In the genomic region with DNA sequence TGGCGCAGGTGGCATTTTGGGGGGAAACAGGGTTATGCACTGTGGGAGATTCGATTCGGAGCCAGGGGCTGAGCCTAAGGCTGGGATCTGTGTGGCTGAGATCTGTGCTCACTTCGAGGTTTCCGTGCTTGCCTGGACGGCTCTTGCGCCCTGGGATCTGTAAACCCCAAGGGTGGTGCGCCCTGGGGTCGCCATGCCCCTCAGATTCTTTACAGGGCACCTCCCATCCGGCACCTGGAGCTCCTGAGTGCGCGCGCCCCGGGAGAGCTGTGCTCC, we compare ENCODE assay signal across 17 cellular contexts. TPM values are rescaled to one million over a fixed set of nuclear protein-coding genes. Genes with fewer than 3 reads are reported as not detected.
DNase-seq lines count a peak whose midpoint lies in the region; ATAC-seq, FAIRE-seq and TF ChIP-seq lines count a peak whose summit lies in the region.
"Had no signal": no experiment of that assay in that cellular context is flagged by ENCODE, and none has a peak within 500 bp of the region (broad histone marks: within the 10 kb centered on the region; RNA-seq: fewer than 3 reads in every experiment).

No MANE protein-coding gene starts in this region.

- intact Hi-C loops in activated CD4-positive, alpha-beta memory T cell treated with anti-CD3 and anti-CD28 coated beads for 36 hours (cut with micrococcal nuclease): no loop called here
- intact Hi-C loops in kidney (cut with DNase I): no loop called here

- H3K4me1 Mint-ChIP-seq in activated CD4-positive, alpha-beta memory T cell treated with anti-CD3 and anti-CD28 coated beads for 36 hours (ENCODE audit: low read depth): peaks cover 15% of the 10 kb centered on the region
- H3K4me1 Mint-ChIP-seq in activated CD4-positive, alpha-beta memory T cell treated with anti-CD3 and anti-CD28 coated beads, Interleukin-2, amount 10 ng/mL, durations not matched to agents 7 days and 5 days: peaks cover 16% of the 10 kb centered on the region
- peaks cover 10% of the 10 kb centered on the region for H3K4me1 Mint-ChIP-seq in activated naive CD8-positive, alpha-beta T cell treated with anti-CD3 and anti-CD28 coated beads, Interleukin-2, amount 10 ng/mL, durations not matched to agents 7 days and 5 days

- H3K9ac ChIP-seq in iPS-18a (ENCODE audit: low read length) (no peak overlapping the region), smooth muscle cell (ENCODE audit: low read depth) (no peak overlapping the region), kidney (ENCODE audit: low read length in 2 of 2) (no peak overlapping the region)

- peaks cover 1% of the 10 kb centered on the region for H3K36me3 Mint-ChIP-seq in activated CD4-positive, alpha-beta memory T cell treated with anti-CD3 and anti-CD28 coated beads for 36 hours
- H3K36me3 Mint-ChIP-seq in activated CD4-positive, alpha-beta memory T cell treated with anti-CD3 and anti-CD28 coated beads, Interleukin-2, amount 10 ng/mL, durations not matched to agents 7 days and 5 days (ENCODE audit: low read depth): no peaks in the 10 kb centered on the region
- H3K36me3 Mint-ChIP-seq in activated naive CD8-positive, alpha-beta T cell treated with anti-CD3 and anti-CD28 coated beads, Interleukin-2, amount 10 ng/mL, durations not matched to agents 7 days and 5 days: no peaks in the 10 kb centered on the region

- no peaks in the 10 kb centered on the region for H3K79me2 ChIP-seq in smooth muscle cell (ENCODE audit: low read depth)

- H3K4me2 ChIP-seq in smooth muscle cell: peak overlapping the region; percentile 86

- H3K27ac Mint-ChIP-seq in activated CD4-positive, alpha-beta memory T cell treated with anti-CD3 and anti-CD28 coated beads for 36 hours: no peak overlapping the region
- H3K27ac Mint-ChIP-seq in activated CD4-positive, alpha-beta memory T cell treated with anti-CD3 and anti-CD28 coated beads, Interleukin-2, amount 10 ng/mL, durations not matched to agents 7 days and 5 days: no peak overlapping the region
- H3K27ac Mint-ChIP-seq in activated naive CD8-positive, alpha-beta T cell treated with anti-CD3 and anti-CD28 coated beads, Interleukin-2, amount 10 ng/mL, durations not matched to agents 7 days and 5 days: no peak overlapping the region

- DNase-seq in activated CD4-positive, alpha-beta memory T cell treated with anti-CD3 and anti-CD28 coated beads for 36 hours: no peak
- DNase-seq in activated CD4-positive, alpha-beta memory T cell treated with anti-CD3 and anti-CD28 coated beads, Interleukin-2, amount 10 ng/mL, durations not matched to agents 7 days and 5 days: no peak
- no peak for DNase-seq in activated naive CD8-positive, alpha-beta T cell treated with anti-CD3 and anti-CD28 coated beads, Interleukin-2, amount 10 ng/mL, durations not matched to agents 7 days and 5 days
- no peak for DNase-seq in smooth muscle cell (lab: John Stamatoyannopoulos, UW; ENCODE audit: unreplicated experiment)
- DNase-seq in 8988T: no peak
- DNase-seq in kidney: no peak
- DNase-seq in left lobe of liver (ENCODE audit: low spot score): no peak
- DNase-seq: brain microvascular endothelial cell; foreskin melanocyte; MM.1S; NCI-H446 treated with DMSO at 0.1 percent for 48 hours; stimulated activated CD4-positive, alpha-beta T cell treated with anti-CD3 and anti-CD28 coated beads, Interleukin-1b, Interleukin-23, amount 100 ng/mL, for 48 hours had no signal

- TF ChIP-seq CTCF in smooth muscle cell (IDR thresholded peaks at IDR 0.05; ENCODE audit: borderline replicate concordance, insufficient read depth, poor library complexity, severe bottlenecking) (no peak), kidney (IDR thresholded peaks at IDR 0.05; ENCODE audit: borderline replicate concordance, extremely low read depth, insufficient read depth) (no peak)

- peaks cover 4% of the 10 kb centered on the region for H3K9me3 Mint-ChIP-seq in activated CD4-positive, alpha-beta memory T cell treated with anti-CD3 and anti-CD28 coated beads for 36 hours
- no peaks in the 10 kb centered on the region for H3K9me3 Mint-ChIP-seq in activated CD4-positive, alpha-beta memory T cell treated with anti-CD3 and anti-CD28 coated beads, Interleukin-2, amount 10 ng/mL, durations not matched to agents 7 days and 5 days
- H3K9me3 Mint-ChIP-seq in activated naive CD8-positive, alpha-beta T cell treated with anti-CD3 and anti-CD28 coated beads, Interleukin-2, amount 10 ng/mL, durations not matched to agents 7 days and 5 days: no peaks in the 10 kb centered on the region

- CTCF ChIA-PET in activated CD4-positive, alpha-beta memory T cell treated with anti-CD3 and anti-CD28 coated beads for 36 hours (lab: Charles Lee): interaction anchor here (0.7 to 1.2 kb wide), 2 partner anchors 46 to 239 kb away, joined by 3 to 4 read pairs; no protein-coding TSS in a partner anchor
- CTCF ChIA-PET in activated CD4-positive, alpha-beta memory T cell treated with anti-CD3 and anti-CD28 coated beads, Interleukin-2, amount 10 ng/mL, durations not matched to agents 7 days and 5 days (lab: Charles Lee): interaction anchor here (0.8 kb wide), 1 partner anchor 43 kb away, joined by 4 read pairs; no protein-coding TSS in a partner anchor

- no peaks in the 10 kb centered on the region for H4K20me1 ChIP-seq in smooth muscle cell (ENCODE audit: low read depth)

- H3K27ac ChIP-seq in iPS-18a (ENCODE audit: low read length): no peak overlapping the region
- H3K27ac ChIP-seq in smooth muscle cell (ENCODE audit: low read depth): no peak overlapping the region
- no peak overlapping the region for H3K27ac ChIP-seq in kidney (ENCODE audit: low read depth in 2 of 2, low read length in 2 of 2)
- H3K27ac ChIP-seq: brain microvascular endothelial cell, thoracic aorta had no signal

- 26% methylated on average over 14 of the region's 14 CpGs for WGBS in smooth muscle cell (ENCODE audit: low lambda C conversion rate)

- H3K36me3 ChIP-seq in iPS-18a (ENCODE audit: control insufficient read depth, low read depth, low read length) (no peaks in the 10 kb centered on the region), smooth muscle cell (ENCODE audit: low read depth) (no peaks in the 10 kb centered on the region), kidney (ENCODE audit: control insufficient read depth in 1 of 2, insufficient read depth in 2 of 2, low read length in 2 of 2) (no peaks in the 10 kb centered on the region)
- H3K36me3 ChIP-seq: brain microvascular endothelial cell, thoracic aorta had no signal

- no peak for FAIRE-seq in kidney (lab: Jason Lieb, UNC)

- H3K4me1 ChIP-seq in iPS-18a (ENCODE audit: control insufficient read depth, low read depth, low read length) (no peaks in the 10 kb centered on the region), smooth muscle cell (ENCODE audit: low read depth) (no peaks in the 10 kb centered on the region), kidney (ENCODE audit: control insufficient read depth in 1 of 2, insufficient read depth in 1 of 2, low read depth in 1 of 2, low read length in 2 of 2) (no peaks in the 10 kb centered on the region)

- POLR2A ChIA-PET in activated CD4-positive, alpha-beta memory T cell treated with anti-CD3 and anti-CD28 coated beads for 36 hours (lab: Charles Lee): no interaction called here
- POLR2A ChIA-PET in activated CD4-positive, alpha-beta memory T cell treated with anti-CD3 and anti-CD28 coated beads, Interleukin-2, amount 10 ng/mL, durations not matched to agents 7 days and 5 days (lab: Charles Lee): no interaction called here
- POLR2A ChIA-PET in activated naive CD8-positive, alpha-beta T cell treated with anti-CD3 and anti-CD28 coated beads, Interleukin-2, amount 10 ng/mL, durations not matched to agents 7 days and 5 days (lab: Charles Lee): no interaction called here

- H3K27me3 ChIP-seq in iPS-18a (ENCODE audit: control insufficient read depth, insufficient read depth, low read length) (peaks cover 39% of the 10 kb centered on the region), smooth muscle cell (ENCODE audit: low read depth) (peaks cover 22% of the 10 kb centered on the region)

- H3K4me3 ChIP-seq in iPS-18a (ENCODE audit: low read length) (peak overlapping the region; percentile 67), smooth muscle cell (peak overlapping the region; percentile 53), kidney (ENCODE audit: low read length in 2 of 2) (no peak overlapping the region)

- H3K4me3 Mint-ChIP-seq in activated CD4-positive, alpha-beta memory T cell treated with anti-CD3 and anti-CD28 coated beads for 36 hours: peak overlapping the region; percentile 13
- H3K4me3 Mint-ChIP-seq in activated CD4-positive, alpha-beta memory T cell treated with anti-CD3 and anti-CD28 coated beads, Interleukin-2, amount 10 ng/mL, durations not matched to agents 7 days and 5 days: no peak overlapping the region
- peak overlapping the region; percentile 23 for H3K4me3 Mint-ChIP-seq in activated naive CD8-positive, alpha-beta T cell treated with anti-CD3 and anti-CD28 coated beads, Interleukin-2, amount 10 ng/mL, durations not matched to agents 7 days and 5 days

- ATAC-seq in activated naive CD8-positive, alpha-beta T cell treated with anti-CD3 and anti-CD28 coated beads, Interleukin-2, amount 10 ng/mL, durations not matched to agents 7 days and 5 days (ENCODE audit: low read depth): no peak
- ATAC-seq in left lobe of liver: no peak

- peaks cover 58% of the 10 kb centered on the region for H3K27me3 Mint-ChIP-seq in activated CD4-positive, alpha-beta memory T cell treated with anti-CD3 and anti-CD28 coated beads for 36 hours
- H3K27me3 Mint-ChIP-seq in activated CD4-positive, alpha-beta memory T cell treated with anti-CD3 and anti-CD28 coated beads, Interleukin-2, amount 10 ng/mL, durations not matched to agents 7 days and 5 days: peaks cover 67% of the 10 kb centered on the region
- peaks cover 69% of the 10 kb centered on the region for H3K27me3 Mint-ChIP-seq in activated naive CD8-positive, alpha-beta T cell treated with anti-CD3 and anti-CD28 coated beads, Interleukin-2, amount 10 ng/mL, durations not matched to agents 7 days and 5 days

- H3F3A ChIP-seq in smooth muscle cell (ENCODE audit: low read depth): no peaks in the 10 kb centered on the region

- H3K9me3 ChIP-seq in iPS-18a (ENCODE audit: control insufficient read depth, low read depth, low read length) (no peaks in the 10 kb centered on the region), smooth muscle cell (replicated peaks; ENCODE audit: low read depth) (no peaks in the 10 kb centered on the region), kidney (ENCODE audit: control insufficient read depth in 1 of 2, low read length in 2 of 2) (no peaks in the 10 kb centered on the region)

- peak overlapping the region; percentile 89 for H2AFZ ChIP-seq in smooth muscle cell (ENCODE audit: low read depth)

RNA-seq across cellular contexts. Expression of a gene that starts 0.4 kb away (rescaled TPM):
- not detected for total RNA-seq in activated CD4-positive, alpha-beta memory T cell treated with anti-CD3 and anti-CD28 coated beads for 36 hours
- total RNA-seq in activated CD4-positive, alpha-beta memory T cell treated with anti-CD3 and anti-CD28 coated beads, Interleukin-2, amount 10 ng/mL, durations not matched to agents 7 days and 5 days: not detected
- total RNA-seq in activated naive CD8-positive, alpha-beta T cell treated with anti-CD3 and anti-CD28 coated beads, Interleukin-2, amount 10 ng/mL, durations not matched to agents 7 days and 5 days: not detected
- 2.3 and 4.3 TPM in 2 replicates for total RNA-seq in smooth muscle cell
- polyA plus RNA-seq in smooth muscle cell: 0.22 TPM in 1 of 2 replicates, not detected in the other
- total RNA-seq in kidney: not detected
- polyA plus RNA-seq in kidney (ENCODE audit: insufficient read depth, low read depth, low replicate concordance): not detected
- total RNA-seq in left lobe of liver: 273 TPM
- total RNA-seq: activated CD8-positive, alpha-beta memory T cell treated with anti-CD3 and anti-CD28 coated beads for 36 hours; myocyte; SK-MEL-5; thoracic aorta had no signal

RNA-seq across cellular contexts. Expression of a gene that starts 43.1 kb away (rescaled TPM):
- total RNA-seq in activated CD4-positive, alpha-beta memory T cell treated with anti-CD3 and anti-CD28 coated beads for 36 hours: 10 to 100 TPM; 26.8 to 27.4 TPM
- total RNA-seq in activated CD4-positive, alpha-beta memory T cell treated with anti-CD3 and anti-CD28 coated beads, Interleukin-2, amount 10 ng/mL, durations not matched to agents 7 days and 5 days: 100 to 1,000 TPM; 408 TPM
- 100 to 1,000 TPM; 280 to 302 TPM for total RNA-seq in activated naive CD8-positive, alpha-beta T cell treated with anti-CD3 and anti-CD28 coated beads, Interleukin-2, amount 10 ng/mL, durations not matched to agents 7 days and 5 days
- total RNA-seq in smooth muscle cell: 3.9 and 7.9 TPM in 2 replicates
- 3.1 and 8.3 TPM in 2 replicates for polyA plus RNA-seq in smooth muscle cell
- 35.3 TPM for total RNA-seq in kidney
- polyA plus RNA-seq in kidney (ENCODE audit: insufficient read depth, low read depth, low replicate concordance): 7.9 TPM
- 27.2 TPM for total RNA-seq in left lobe of liver

Comparison
In these comparisons a context has a peak if more than half of its experiments do, and no peak if none do; other contexts are left out.
1. H3K4me3 ChIP-seq: peak in iPS-18a (single experiment) and smooth muscle cell (single experiment); none in kidney (0 of 2).
2. RNA of a gene that starts 0.4 kb away (total RNA-seq): 273 TPM in left lobe of liver (single experiment); 2.3 to 4.3 TPM in smooth muscle cell, not detected in kidney (single experiment), not detected in activated CD4-positive, alpha-beta memory T cell treated with anti-CD3 and anti-CD28 coated beads for 36 hours, not detected in activated CD4-positive, alpha-beta memory T cell treated with anti-CD3 and anti-CD28 coated beads, Interleukin-2, amount 10 ng/mL, durations not matched to agents 7 days and 5 days and not detected in activated naive CD8-positive, alpha-beta T cell treated with anti-CD3 and anti-CD28 coated beads, Interleukin-2, amount 10 ng/mL, durations not matched to agents 7 days and 5 days; every median in the first group is over 10 times any median in the second.